In genomic region chr9:137077010-137077747, GRCh38 we compare ENCODE assay signal across 8 cellular contexts. TPM values are rescaled to one million over a fixed set of nuclear protein-coding genes. Genes with fewer than 3 reads are reported as not detected.
DNase-seq lines count a peak whose midpoint lies in the region; ATAC-seq and TF ChIP-seq lines count a peak whose summit lies in the region.

TSS of gene UAP1L1 (plus strand) at chr9:137077517. CDS start at chr9:137077533, 16 bp downstream.

- H3K4me3 ChIP-seq in body of pancreas (peak within 1 kb of the TSS; percentile 54 to 70), iPS-11a (ENCODE audit: low read depth, low read length) (peak within 1 kb of the TSS; percentile 42)

- no peaks in the 10 kb centered on the region for H3K27me3 ChIP-seq in body of pancreas

- peak within 1 kb of the TSS in 2 of 4 donors; percentile 38 to 62 for H3K27ac ChIP-seq in body of pancreas

- H3K4me3 Mint-ChIP-seq in T-cell = peak within 1 kb of the TSS; percentile 67 to 72 (median 70)

- peak; percentile 64 for TF ChIP-seq POLR2A in GM18505 (IDR thresholded peaks at IDR 0.05; ENCODE audit: borderline replicate concordance, extremely low read depth, insufficient read depth, insufficient read length)
- TF ChIP-seq POLR2A in body of pancreas (IDR thresholded peaks at IDR 0.05) = no peak

- peak; percentile 57 for ATAC-seq in GM18505 (IDR thresholded peaks at IDR 0.05; ENCODE audit: unreplicated experiment)
- ATAC-seq in HG03442 (IDR thresholded peaks at IDR 0.05; ENCODE audit: unreplicated experiment) = peak; percentile 62
- ATAC-seq in T-cell (replicated peaks in 1 of 4) = peak; percentile 73 to 80 (median 78)
- peak; percentile 68 for ATAC-seq in body of pancreas
- peak; percentile 73 for ATAC-seq in sciatic nerve
- no peak for ATAC-seq in HG03469 (IDR thresholded peaks at IDR 0.05; ENCODE audit: unreplicated experiment)

- POLR2A ChIA-PET in T-cell (lab: Charles Lee) = interaction anchor here in 1 of 2 donors (0.6 to 1.0 kb wide), 2 partner anchors 10 to 196 kb away, joined by 4 read pairs; partner anchors contain the start of gene MAN1B1

- peaks cover 21% of the 10 kb centered on the region for H3K4me1 ChIP-seq in body of pancreas

- CTCF ChIA-PET in T-cell (lab: Charles Lee) = no interaction called here

- TF ChIP-seq CTCF in body of pancreas (IDR thresholded peaks at IDR 0.05) = no peak

- no peaks in the 10 kb centered on the region for H3K36me3 ChIP-seq in body of pancreas (replicated peaks in 1 of 2; ENCODE audit: insufficient read depth in 1 of 2, low read depth in 2 of 2)

- peaks cover 4 to 9% (median 5%) of the 10 kb centered on the region in 3 donors for H3K4me1 Mint-ChIP-seq in T-cell

- WGBS in body of pancreas, 2 donors = 4% methylated on average over 27 of the region's 87 CpGs; no CpG with 5 or more reads in 1 of the 2 donors

- intact Hi-C loops in body of pancreas (cut with DNase I) = no loop called here
- intact Hi-C loops in sciatic nerve (cut with DNase I) = no loop called here

- H3K36me3 Mint-ChIP-seq in T-cell = peaks cover 8% of the 10 kb centered on the region

- peak; percentile 82 for DNase-seq in A172 (ENCODE audit: low spot score)
- DNase-seq in T-cell = peak in 17 of 34 experiments; percentile 8 to 54 (median 32)
- DNase-seq in body of pancreas = peak; percentile 52 to 85 (median 76)
- DNase-seq in sciatic nerve (ENCODE audit: low spot score) = peak; percentile 90

- H3K27me3 Mint-ChIP-seq in T-cell = no peaks in the 10 kb centered on the region

- H3K27ac Mint-ChIP-seq in T-cell = no peak within 1 kb of the TSS

- no peaks in the 10 kb centered on the region for H3K9me3 ChIP-seq in body of pancreas

- H3K9me3 Mint-ChIP-seq in T-cell = no peaks in the 10 kb centered on the region

RNA-seq across cellular contexts. Expression of gene UAP1L1, which starts in this region (rescaled TPM):
- 94.6 and 109 TPM in 2 replicates for total RNA-seq in A172 (2014; rRNA removed; shearing (Covaris generic))
- 10 to 100 TPM; 11.3 to 32.8 (median 19.3) TPM for total RNA-seq in T-cell
- total RNA-seq in body of pancreas = 1 to 10 TPM; 7.8 to 8.2 TPM
- total RNA-seq in sciatic nerve = 18.3 TPM
